ENCODE assay signal across 1 cellular context in the genomic region with DNA sequence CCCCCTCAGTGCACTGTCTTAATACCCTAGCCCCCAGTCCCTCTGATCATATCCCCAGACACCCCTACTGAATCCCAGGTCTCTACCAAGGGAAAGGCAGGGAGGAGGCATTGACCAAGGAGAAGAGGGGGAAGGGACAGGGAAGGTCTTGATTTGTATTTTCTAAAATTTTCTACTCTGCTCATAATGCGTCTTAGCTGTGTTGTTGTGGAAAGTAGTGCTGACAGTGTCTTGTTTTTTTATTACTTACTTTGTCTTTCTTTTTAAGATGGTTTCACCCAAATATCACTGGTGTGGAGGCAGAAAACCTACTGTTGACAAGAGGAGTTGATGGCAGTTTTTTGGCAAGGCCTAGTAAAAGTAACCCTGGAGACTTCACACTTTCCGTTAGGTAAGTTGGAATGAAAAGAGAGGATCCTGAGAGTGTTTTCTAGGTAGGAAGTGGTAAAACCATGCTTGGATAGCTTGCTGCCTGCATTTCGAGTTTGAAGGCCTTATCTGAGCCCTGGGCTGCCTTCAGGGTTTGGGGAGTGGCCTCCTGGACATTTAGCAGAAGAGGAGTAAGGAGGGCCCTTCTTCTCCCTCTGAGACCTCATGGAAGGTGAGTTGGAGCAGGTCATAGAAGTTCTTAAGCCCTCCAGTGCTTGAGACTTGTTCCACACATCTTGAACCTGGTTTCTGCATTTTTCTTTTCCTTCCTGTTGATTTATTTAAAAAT.
TF ChIP-seq lines count a peak whose summit lies in the region.

No MANE protein-coding gene starts in this region.

TF ChIP-seq in HEK293, 187 proteins besides CTCF, POLR2A, EP300 and RAD21 (continued from another document):
- TF ChIP-seq, protein P1, sequence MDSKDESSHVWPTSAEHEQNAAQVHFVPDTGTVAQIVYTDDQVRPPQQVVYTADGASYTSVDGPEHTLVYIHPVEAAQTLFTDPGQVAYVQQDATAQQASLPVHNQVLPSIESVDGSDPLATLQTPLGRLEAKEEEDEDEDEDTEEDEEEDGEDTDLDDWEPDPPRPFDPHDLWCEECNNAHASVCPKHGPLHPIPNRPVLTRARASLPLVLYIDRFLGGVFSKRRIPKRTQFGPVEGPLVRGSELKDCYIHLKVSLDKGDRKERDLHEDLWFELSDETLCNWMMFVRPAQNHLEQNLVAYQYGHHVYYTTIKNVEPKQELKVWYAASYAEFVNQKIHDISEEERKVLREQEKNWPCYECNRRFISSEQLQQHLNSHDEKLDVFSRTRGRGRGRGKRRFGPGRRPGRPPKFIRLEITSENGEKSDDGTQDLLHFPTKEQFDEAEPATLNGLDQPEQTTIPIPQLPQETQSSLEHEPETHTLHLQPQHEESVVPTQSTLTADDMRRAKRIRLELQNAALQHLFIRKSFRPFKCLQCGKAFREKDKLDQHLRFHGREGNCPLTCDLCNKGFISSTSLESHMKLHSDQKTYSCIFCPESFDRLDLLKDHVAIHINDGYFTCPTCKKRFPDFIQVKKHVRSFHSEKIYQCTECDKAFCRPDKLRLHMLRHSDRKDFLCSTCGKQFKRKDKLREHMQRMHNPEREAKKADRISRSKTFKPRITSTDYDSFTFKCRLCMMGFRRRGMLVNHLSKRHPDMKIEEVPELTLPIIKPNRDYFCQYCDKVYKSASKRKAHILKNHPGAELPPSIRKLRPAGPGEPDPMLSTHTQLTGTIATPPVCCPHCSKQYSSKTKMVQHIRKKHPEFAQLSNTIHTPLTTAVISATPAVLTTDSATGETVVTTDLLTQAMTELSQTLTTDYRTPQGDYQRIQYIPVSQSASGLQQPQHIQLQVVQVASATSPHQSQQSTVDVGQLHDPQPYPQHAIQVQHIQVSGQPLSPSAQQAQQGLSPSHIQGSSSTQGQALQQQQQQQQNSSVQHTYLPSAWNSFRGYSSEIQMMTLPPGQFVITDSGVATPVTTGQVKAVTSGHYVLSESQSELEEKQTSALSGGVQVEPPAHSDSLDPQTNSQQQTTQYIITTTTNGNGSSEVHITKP (tag by site-specific recombination; IDR thresholded peaks at IDR 0.05), result peak; percentile 65
- TF ChIP-seq ZNF324 (tag by site-specific recombination; IDR thresholded peaks at IDR 0.05) (no peak), PRDM1 (tag by site-specific recombination; IDR thresholded peaks at IDR 0.05) (0 out of 2 replicates have a peak, but pooled peaks have one; percentile 15)
TF ChIP-seq in HEK293: peak in this region for 2.
